Comparison of ENCODE assay signal across 8 cellular contexts in genomic region chr14:64636208-64636979, GRCh38.
DNase-seq lines count a peak whose midpoint lies in the region; ATAC-seq and TF ChIP-seq lines count a peak whose summit lies in the region.

No MANE protein-coding gene starts in this region.

- peak; percentile 85 for TF ChIP-seq CTCF in DOHH2 (IDR thresholded peaks at IDR 0.05; ENCODE audit: low read depth, low read length, poor library complexity, severe bottlenecking)

- peaks cover 17% of the 10 kb centered on the region for H3K4me1 ChIP-seq in DOHH2 (ENCODE audit: control insufficient read depth, low read length)

- H3K4me2 ChIP-seq in DOHH2 (ENCODE audit: low read length), result no peak overlapping the region

- H3K27ac ChIP-seq in DOHH2 (ENCODE audit: low read depth, low read length), result no peak overlapping the region

- ATAC-seq in HG02642 (IDR thresholded peaks at IDR 0.05; ENCODE audit: poor library complexity, unreplicated experiment) (peak; percentile 73), left colon (peak; percentile 65), GM19035 (IDR thresholded peaks at IDR 0.05; ENCODE audit: unreplicated experiment) (no peak)

- no peaks in the 10 kb centered on the region for H3K9me3 ChIP-seq in DOHH2 (ENCODE audit: control insufficient read depth, insufficient read depth, low read length)

- H3K27me3 ChIP-seq in DOHH2 (ENCODE audit: control insufficient read depth, low read length), result peaks cover 6% of the 10 kb centered on the region; the same call in 1 of the 2 replicates

- DNase-seq in NCI-H345 (lab: John Stamatoyannopoulos, UW) (peak; percentile 70), cerebellar cortex (ENCODE audit: low spot score) (peak; percentile 64), left colon (peak; percentile 59 to 75)
- peak; percentile 56 for DNase-seq in activated CD4-positive, alpha-beta T cell treated with anti-CD3 and anti-CD28 coated beads for 1 hour
- peak; percentile 71 to 75 for DNase-seq in stimulated activated CD4-positive, alpha-beta T cell treated with anti-CD3 and anti-CD28 coated beads, Interleukin-2, amount 100 ng/mL, for 48 hours

- no peaks in the 10 kb centered on the region for H3K9me2 ChIP-seq in DOHH2 (replicated peaks; ENCODE audit: control insufficient read depth, low read length)

- H4K20me1 ChIP-seq in DOHH2 (ENCODE audit: control insufficient read depth, insufficient read depth, low read depth, low read length), result no peaks in the 10 kb centered on the region

- H3K36me3 ChIP-seq in DOHH2 (ENCODE audit: control insufficient read depth, low read length), result no peaks in the 10 kb centered on the region

- H3F3A ChIP-seq in DOHH2 (ENCODE audit: control insufficient read depth, insufficient read depth), result no peaks in the 10 kb centered on the region

- intact Hi-C loops in left colon (cut with DNase I, micrococcal nuclease), result loop anchor here in 1 of 2 donors (5.0 kb wide), 1 partner anchor 94 kb away; the partner anchor contains the start of gene HSPA2

- no peaks in the 10 kb centered on the region for H3K79me2 ChIP-seq in DOHH2 (ENCODE audit: control insufficient read depth, low read length)

- no peak overlapping the region for H3K4me3 ChIP-seq in DOHH2 (ENCODE audit: low read length)
